In the genomic region with DNA sequence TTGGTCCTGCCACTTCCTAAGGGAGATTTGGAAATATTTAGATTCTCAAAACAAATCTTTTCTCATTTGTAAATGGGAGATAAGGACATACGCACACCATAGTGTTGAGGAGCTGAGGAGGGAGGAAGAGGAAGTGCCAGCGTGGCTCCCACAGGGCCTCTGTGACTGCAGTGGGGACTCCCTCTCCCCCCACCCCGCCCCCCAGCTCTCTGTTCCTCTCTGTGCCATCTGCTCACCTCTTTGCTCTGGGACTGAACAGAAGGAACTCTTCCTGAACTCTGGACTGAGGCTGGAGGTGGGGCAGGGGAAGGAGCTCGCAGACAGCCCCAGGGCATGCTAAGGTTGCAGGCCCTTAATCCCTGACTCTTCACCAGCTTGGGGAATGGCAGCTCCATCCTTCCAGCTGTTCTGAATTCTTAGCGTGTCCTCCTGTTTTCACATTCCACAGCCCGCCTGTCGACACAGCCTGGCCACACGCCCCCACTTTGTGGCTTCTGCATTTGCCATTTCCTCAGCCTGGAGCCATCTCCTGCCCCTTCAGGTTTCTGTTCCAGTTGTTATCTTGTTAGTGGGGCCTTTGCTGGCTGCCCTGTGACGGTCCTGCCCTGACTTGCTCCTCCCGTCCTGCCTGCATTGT, we compare ENCODE assay signal across 9 cellular contexts. TPM values are rescaled to one million over a fixed set of nuclear protein-coding genes. Genes with fewer than 3 reads are reported as not detected.
DNase-seq lines count a peak whose midpoint lies in the region; ATAC-seq and TF ChIP-seq lines count a peak whose summit lies in the region.
"Had no signal": no experiment of that assay in that cellular context is flagged by ENCODE, and none has a peak within 500 bp of the region (broad histone marks: within the 10 kb centered on the region; RNA-seq: fewer than 3 reads in every experiment).

No MANE protein-coding gene starts in this region.

- H3K36me3 Mint-ChIP-seq in activated naive CD4-positive, alpha-beta T cell treated with anti-CD3 and anti-CD28 coated beads, Interleukin-2, amount 50 U/mL, for 72 hours = peaks cover 13 to 20% of the 10 kb centered on the region in 2 donors
- H3K36me3 Mint-ChIP-seq in glutamatergic neuron (ENCODE audit: unreplicated experiment) = peaks cover 9% of the 10 kb centered on the region
- H3K36me3 Mint-ChIP-seq in stimulated activated naive B cell treated with anti-CD40 and anti-IgM and Interleukin-4, amounts not matched to agents 10 μg/mL and 1 μg/mL and 100 μg/mL, for 72 hours = peaks cover 50 to 59% of the 10 kb centered on the region in 2 donors

- DNase-seq in activated naive CD4-positive, alpha-beta T cell treated with anti-CD3 and anti-CD28 coated beads, Interleukin-2, amount 50 U/mL, for 72 hours (ENCODE audit: low spot score in 2 of 2) = no peak
- DNase-seq in activated naive CD4-positive, alpha-beta T cell treated with Interleukin-2 at 50 U/mL for 16 hours = no peak
- peak; percentile 80 for DNase-seq in SKM-1 (lab: John Stamatoyannopoulos, UW; ENCODE audit: unreplicated experiment)
- DNase-seq in glutamatergic neuron = peak; percentile 60
- peak; percentile 35 for DNase-seq in stimulated activated naive B cell treated with anti-CD40 and anti-IgM and Interleukin-4, amounts not matched to agents 10 μg/mL and 1 μg/mL and 100 μg/mL, for 72 hours
- no peak for DNase-seq in SW 1271 (lab: John Stamatoyannopoulos, UW)
- DNase-seq in stimulated activated naive CD4-positive, alpha-beta T cell (lab: John Stamatoyannopoulos, UW) = no peak
- DNase-seq: activated CD4-positive, alpha-beta T cell treated with anti-CD3 and anti-CD28 coated beads, Interleukin-2, amount 50 U/mL, for 1 hour had no signal

- no peak for ATAC-seq in activated naive CD4-positive, alpha-beta T cell treated with anti-CD3 and anti-CD28 coated beads, Interleukin-2, amount 50 U/mL, for 72 hours
- ATAC-seq in stimulated activated naive B cell treated with anti-CD40 and anti-IgM and Interleukin-4, amounts not matched to agents 10 μg/mL and 1 μg/mL and 100 μg/mL, for 72 hours (replicated peaks) = peak; percentile 95 to 97
- no peak for ATAC-seq in GM21526 (IDR thresholded peaks at IDR 0.05; ENCODE audit: low FRiP score, unreplicated experiment)

- H3K4me1 Mint-ChIP-seq in glutamatergic neuron (ENCODE audit: low read depth, unreplicated experiment) = peaks cover 22% of the 10 kb centered on the region
- H3K4me1 Mint-ChIP-seq in stimulated activated naive B cell treated with anti-CD40 and anti-IgM and Interleukin-4, amounts not matched to agents 10 μg/mL and 1 μg/mL and 100 μg/mL, for 72 hours = peaks cover 19 to 33% of the 10 kb centered on the region in 2 donors

- no peaks in the 10 kb centered on the region for H3K9me3 Mint-ChIP-seq in activated naive CD4-positive, alpha-beta T cell treated with anti-CD3 and anti-CD28 coated beads, Interleukin-2, amount 50 U/mL, for 72 hours
- peaks cover 9% of the 10 kb centered on the region for H3K9me3 Mint-ChIP-seq in glutamatergic neuron (ENCODE audit: unreplicated experiment)
- no peaks in the 10 kb centered on the region for H3K9me3 Mint-ChIP-seq in stimulated activated naive B cell treated with anti-CD40 and anti-IgM and Interleukin-4, amounts not matched to agents 10 μg/mL and 1 μg/mL and 100 μg/mL, for 72 hours

- peak overlapping the region; percentile 68 for H3K4me3 Mint-ChIP-seq in glutamatergic neuron (ENCODE audit: unreplicated experiment)
- H3K4me3 Mint-ChIP-seq in stimulated activated naive B cell treated with anti-CD40 and anti-IgM and Interleukin-4, amounts not matched to agents 10 μg/mL and 1 μg/mL and 100 μg/mL, for 72 hours = peak overlapping the region; percentile 54 to 74

- H3K27ac Mint-ChIP-seq in activated naive CD4-positive, alpha-beta T cell treated with anti-CD3 and anti-CD28 coated beads, Interleukin-2, amount 50 U/mL, for 72 hours = peak overlapping the region; percentile 69 to 88
- H3K27ac Mint-ChIP-seq in glutamatergic neuron (ENCODE audit: unreplicated experiment) = peak overlapping the region; percentile 85
- H3K27ac Mint-ChIP-seq in stimulated activated naive B cell treated with anti-CD40 and anti-IgM and Interleukin-4, amounts not matched to agents 10 μg/mL and 1 μg/mL and 100 μg/mL, for 72 hours = peak overlapping the region; percentile 95

- no peak for TF ChIP-seq CTCF in glutamatergic neuron (IDR thresholded peaks at IDR 0.05; ENCODE audit: partially characterized antibody, unreplicated experiment)

- peaks cover 2% of the 10 kb centered on the region for H3K27me3 Mint-ChIP-seq in glutamatergic neuron (ENCODE audit: unreplicated experiment)
- no peaks in the 10 kb centered on the region for H3K27me3 Mint-ChIP-seq in stimulated activated naive B cell treated with anti-CD40 and anti-IgM and Interleukin-4, amounts not matched to agents 10 μg/mL and 1 μg/mL and 100 μg/mL, for 72 hours

RNA-seq across cellular contexts. Expression of a gene that starts 11.5 kb away (rescaled TPM):
- 10 to 100 TPM; 42.1 to 51.9 TPM for total RNA-seq in activated naive CD4-positive, alpha-beta T cell treated with anti-CD3 and anti-CD28 coated beads, Interleukin-2, amount 50 U/mL, for 72 hours
- total RNA-seq in glutamatergic neuron (ENCODE audit: unreplicated experiment) = 31.4 TPM

RNA-seq across cellular contexts. Expression of a gene that starts 42.6 kb away (rescaled TPM):
- 10 to 100 TPM; 61.1 to 98.9 TPM for total RNA-seq in activated naive CD4-positive, alpha-beta T cell treated with anti-CD3 and anti-CD28 coated beads, Interleukin-2, amount 50 U/mL, for 72 hours
- 79.7 TPM for total RNA-seq in glutamatergic neuron (ENCODE audit: unreplicated experiment)

RNA-seq across cellular contexts. Expression of a gene that starts 47.2 kb away (rescaled TPM):
- total RNA-seq in activated naive CD4-positive, alpha-beta T cell treated with anti-CD3 and anti-CD28 coated beads, Interleukin-2, amount 50 U/mL, for 72 hours = 10 to 100 TPM; 31.2 to 36.6 TPM
- total RNA-seq in glutamatergic neuron (ENCODE audit: unreplicated experiment) = 11.8 TPM

Comparison
In these comparisons a context has a peak if more than half of its experiments do, and no peak if none do; other contexts are left out.
1. ATAC-seq: peak in stimulated activated naive B cell treated with anti-CD40 and anti-IgM and Interleukin-4, amounts not matched to agents 10 μg/mL and 1 μg/mL and 100 μg/mL, for 72 hours (2 of 2); none in activated naive CD4-positive, alpha-beta T cell treated with anti-CD3 and anti-CD28 coated beads, Interleukin-2, amount 50 U/mL, for 72 hours (0 of 2) and GM21526 (single experiment).
2. DNase-seq: peak in SKM-1 (single experiment), glutamatergic neuron (single experiment) and stimulated activated naive B cell treated with anti-CD40 and anti-IgM and Interleukin-4, amounts not matched to agents 10 μg/mL and 1 μg/mL and 100 μg/mL, for 72 hours (single experiment); none in activated naive CD4-positive, alpha-beta T cell treated with anti-CD3 and anti-CD28 coated beads, Interleukin-2, amount 50 U/mL, for 72 hours (0 of 2), activated naive CD4-positive, alpha-beta T cell treated with Interleukin-2 at 50 U/mL for 16 hours (single experiment), SW 1271 (0 of 2) and stimulated activated naive CD4-positive, alpha-beta T cell (0 of 6).
3. Peak in every context shown above with its lines, with median percentiles within 50 percentile points of each other: H3K27ac Mint-ChIP-seq.